Comparison of ENCODE assay signal across 15 cellular contexts in genomic region chr3:40765884-40766283, GRCh38.
DNase-seq lines count a peak whose midpoint lies in the region; ATAC-seq, FAIRE-seq and TF ChIP-seq lines count a peak whose summit lies in the region.
"Had no signal": no experiment of that assay in that cellular context is flagged by ENCODE, and none has a peak within 500 bp of the region (broad histone marks: within the 10 kb centered on the region; RNA-seq: fewer than 3 reads in every experiment).

No MANE protein-coding gene starts in this region.

- H3K4me1 ChIP-seq in pancreas (no peaks in the 10 kb centered on the region), lower lobe of right lung (peaks cover 11% of the 10 kb centered on the region)

- H3K27ac Mint-ChIP-seq in natural killer cell, result no peak overlapping the region

- H3K36me3 ChIP-seq in pancreas (no peaks in the 10 kb centered on the region), lower lobe of right lung (no peaks in the 10 kb centered on the region)
- H3K36me3 ChIP-seq: colonic mucosa had no signal

- DNase-seq in NCI-H446 treated with DMSO at 0.1 percent for 48 hours (lab: John Stamatoyannopoulos, UW) (peak; percentile 83), pancreas (no peak), lower lobe of right lung (no peak), natural killer cell (no peak), T1000 (lab: John Stamatoyannopoulos, UW) (no peak)
- no peak for DNase-seq in stimulated activated CD4-positive, alpha-beta T cell treated with anti-CD3 and anti-CD28 coated beads, Interleukin-1b, Interleukin-23, amount 100 ng/mL, for 48 hours
- DNase-seq: activated CD4-positive, alpha-beta T cell treated with anti-CD3 and anti-CD28 coated beads for 1 hour; activated effector memory CD4-positive, alpha-beta T cell treated with anti-CD3 and anti-CD28 coated beads, Interleukin-2, amount 50 U/mL, for 16 hours; Calu3; colonic mucosa; midbrain; NCI-H226; SHP77 treated with DMSO at 0.1 percent for 48 hours had no signal

- H3K4me3 ChIP-seq in pancreas, result no peak overlapping the region
- no peak overlapping the region for H3K4me3 ChIP-seq in lower lobe of right lung
- H3K4me3 ChIP-seq: colonic mucosa had no signal

- peaks cover 2 to 5% of the 10 kb centered on the region in 2 donors for H3K27me3 Mint-ChIP-seq in natural killer cell (ENCODE audit: low read depth in 2 of 2)

- no peak for FAIRE-seq in pancreas (lab: Jason Lieb, UNC)

- no peaks in the 10 kb centered on the region for H3K36me3 Mint-ChIP-seq in natural killer cell

- H3K27ac ChIP-seq in pancreas (no peak overlapping the region), lower lobe of right lung (no peak overlapping the region)

- H3K4me3 Mint-ChIP-seq in natural killer cell, result no peak overlapping the region

- ATAC-seq in GM19023 (IDR thresholded peaks at IDR 0.05; ENCODE audit: unreplicated experiment), result peak; percentile 69
- ATAC-seq in HG02678 (IDR thresholded peaks at IDR 0.05; ENCODE audit: unreplicated experiment), result peak; percentile 66
- peak in 3 of 4 donors; percentile 17 to 53 (median 44) for ATAC-seq in pancreas
- ATAC-seq in lower lobe of right lung, result no peak
- no peak for ATAC-seq in natural killer cell

- H3K27me3 ChIP-seq in pancreas, result no peaks in the 10 kb centered on the region
- no peaks in the 10 kb centered on the region for H3K27me3 ChIP-seq in lower lobe of right lung (ENCODE audit: low read depth)
- H3K27me3 ChIP-seq: colonic mucosa had no signal

- no peak for TF ChIP-seq CTCF in pancreas (IDR thresholded peaks at IDR 0.05)
- TF ChIP-seq CTCF in lower lobe of right lung (IDR thresholded peaks at IDR 0.05), result no peak
- no peak for TF ChIP-seq CTCF in natural killer cell (IDR thresholded peaks at IDR 0.05)

- no peaks in the 10 kb centered on the region for H3K9me3 Mint-ChIP-seq in natural killer cell

- H3K9me3 ChIP-seq in pancreas, result no peaks in the 10 kb centered on the region
- H3K9me3 ChIP-seq in lower lobe of right lung, result no peaks in the 10 kb centered on the region
- H3K9me3 ChIP-seq: colonic mucosa had no signal

- WGBS in pancreas, 2 donors, result 59 to 60% methylated on average over 3 of the region's 3 CpGs

- no peaks in the 10 kb centered on the region for H3K4me1 Mint-ChIP-seq in natural killer cell

- intact Hi-C loops in pancreas (cut with DNase I), result no loop called here
- intact Hi-C loops in lower lobe of right lung (cut with DNase I), result no loop called here
- intact Hi-C loops in natural killer cell (cut with micrococcal nuclease), result no loop called here

Comparison
In these comparisons a context has a peak if more than half of its experiments do, and no peak if none do; other contexts are left out.
1. ATAC-seq: peak in GM19023 (single experiment), HG02678 (single experiment) and pancreas (3 of 4); none in lower lobe of right lung (0 of 2) and natural killer cell (0 of 3).